In the genomic region with DNA sequence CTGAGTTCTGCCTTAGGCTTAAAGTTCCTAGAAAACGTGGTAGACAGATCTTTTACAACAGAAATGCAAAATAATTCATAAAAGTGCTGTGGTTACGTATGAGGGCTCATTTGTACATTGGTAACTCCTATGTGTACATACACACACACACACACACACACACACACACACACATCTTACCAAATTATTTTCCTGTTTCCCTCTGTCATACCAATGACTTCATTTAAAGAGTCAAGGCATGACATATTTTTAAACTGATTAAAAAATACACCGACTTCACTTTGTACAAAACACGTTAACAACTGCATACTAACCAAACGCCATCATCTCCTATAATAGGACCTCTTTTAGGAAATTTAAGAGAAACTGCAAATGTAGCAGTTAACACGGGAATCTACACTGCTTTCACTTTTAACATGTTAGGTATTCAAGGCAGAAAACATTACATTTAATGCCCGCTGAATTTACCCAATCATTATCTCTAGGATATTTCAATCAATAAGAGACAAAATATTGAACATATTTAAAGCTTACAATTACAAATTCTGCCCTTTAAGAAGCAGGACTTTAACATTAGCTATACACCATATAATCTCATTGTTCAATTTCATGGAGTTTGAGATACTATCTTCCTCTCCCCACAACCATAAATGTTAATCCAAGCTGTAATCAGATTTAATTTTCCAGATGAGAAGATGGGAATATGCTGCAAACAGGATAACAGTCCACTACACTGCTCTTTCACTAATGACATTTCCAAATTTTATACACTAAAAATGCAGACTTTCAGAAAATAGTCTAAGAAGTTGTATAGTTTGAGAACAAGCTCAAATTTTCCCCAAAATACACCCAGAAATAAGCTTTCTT, we compare ENCODE assay signal across 1 cellular context.
A peak's percentile ranks its signal among the peaks of the same experiment; 100 is the strongest.
TF ChIP-seq lines count a peak whose summit lies in the region.

No MANE protein-coding gene starts in this region.

TF ChIP-seq in HEK293, 187 proteins besides CTCF, POLR2A, EP300 and RAD21 (continued from another document):
- TF ChIP-seq ATF2 (tag by site-specific recombination; IDR thresholded peaks at IDR 0.05; ENCODE audit: low read depth) (peak; percentile 77), ZNF398 (tag by site-specific recombination; IDR thresholded peaks at IDR 0.05) (0 out of 2 replicates have a peak, but pooled peaks have one; percentile 16), HOXA7 (CRISPR knock-in tag; IDR thresholded peaks at IDR 0.05; ENCODE audit: borderline replicate concordance) (no peak), ZNF555 (tag by site-specific recombination; conservative IDR thresholded peaks at IDR 0.05) (no peak), ZNF529 (tag by site-specific recombination; IDR thresholded peaks at IDR 0.05; ENCODE audit: insufficient replicate concordance) (no peak), ZNF768 (tag by site-specific recombination; IDR thresholded peaks at IDR 0.05) (no peak), ZNF501 (tag by site-specific recombination; IDR thresholded peaks at IDR 0.05) (no peak), GFI1B (tag by site-specific recombination; IDR thresholded peaks at IDR 0.05) (no peak)
- TF ChIP-seq, protein P1, sequence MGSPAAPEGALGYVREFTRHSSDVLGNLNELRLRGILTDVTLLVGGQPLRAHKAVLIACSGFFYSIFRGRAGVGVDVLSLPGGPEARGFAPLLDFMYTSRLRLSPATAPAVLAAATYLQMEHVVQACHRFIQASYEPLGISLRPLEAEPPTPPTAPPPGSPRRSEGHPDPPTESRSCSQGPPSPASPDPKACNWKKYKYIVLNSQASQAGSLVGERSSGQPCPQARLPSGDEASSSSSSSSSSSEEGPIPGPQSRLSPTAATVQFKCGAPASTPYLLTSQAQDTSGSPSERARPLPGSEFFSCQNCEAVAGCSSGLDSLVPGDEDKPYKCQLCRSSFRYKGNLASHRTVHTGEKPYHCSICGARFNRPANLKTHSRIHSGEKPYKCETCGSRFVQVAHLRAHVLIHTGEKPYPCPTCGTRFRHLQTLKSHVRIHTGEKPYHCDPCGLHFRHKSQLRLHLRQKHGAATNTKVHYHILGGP (tag by site-specific recombination; IDR thresholded peaks at IDR 0.05) = 0 out of 2 replicates have a peak, but pooled peaks have one; percentile 15
- TF ChIP-seq, protein P2, sequence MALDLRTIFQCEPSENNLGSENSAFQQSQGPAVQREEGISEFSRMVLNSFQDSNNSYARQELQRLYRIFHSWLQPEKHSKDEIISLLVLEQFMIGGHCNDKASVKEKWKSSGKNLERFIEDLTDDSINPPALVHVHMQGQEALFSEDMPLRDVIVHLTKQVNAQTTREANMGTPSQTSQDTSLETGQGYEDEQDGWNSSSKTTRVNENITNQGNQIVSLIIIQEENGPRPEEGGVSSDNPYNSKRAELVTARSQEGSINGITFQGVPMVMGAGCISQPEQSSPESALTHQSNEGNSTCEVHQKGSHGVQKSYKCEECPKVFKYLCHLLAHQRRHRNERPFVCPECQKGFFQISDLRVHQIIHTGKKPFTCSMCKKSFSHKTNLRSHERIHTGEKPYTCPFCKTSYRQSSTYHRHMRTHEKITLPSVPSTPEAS (tag by site-specific recombination; IDR thresholded peaks at IDR 0.05) = peak; percentile 75
